Comparison of ENCODE assay signal across 13 cellular contexts in genomic region chr14:45664668-45665356, GRCh38.
DNase-seq lines count a peak whose midpoint lies in the region; ATAC-seq and TF ChIP-seq lines count a peak whose summit lies in the region.
"Had no signal": no experiment of that assay in that cellular context is flagged by ENCODE, and none has a peak within 500 bp of the region (broad histone marks: within the 10 kb centered on the region; RNA-seq: fewer than 3 reads in every experiment).

No MANE protein-coding gene starts in this region.

- peak; percentile 2 for DNase-seq in NCI-H345 (lab: John Stamatoyannopoulos, UW)
- DNase-seq in NCI-H345 treated with DMSO at 0.1 percent for 48 hours (lab: John Stamatoyannopoulos, UW; ENCODE audit: unreplicated experiment), result no peak
- DNase-seq in Jurkat, Clone E6-1 (ENCODE audit: low read depth, low spot score), result peak; percentile 31
- DNase-seq in WERI-Rb-1, result peak; percentile 7
- DNase-seq in neural crest cell (ENCODE audit: low read depth, low spot score), result no peak
- no peak for DNase-seq in HuH-7 (ENCODE audit: low spot score)
- DNase-seq: adrenal gland; effector CD8-positive, alpha-beta T cell; head of caudate nucleus; NCI-H2081; upper lobe of left lung had no signal

- H3K9me3 Mint-ChIP-seq in neural crest cell, result peaks cover 22% of the 10 kb centered on the region

- H3K27me3 Mint-ChIP-seq in neural crest cell (ENCODE audit: low read depth), result peaks cover 2% of the 10 kb centered on the region

- ATAC-seq in HG03175 (IDR thresholded peaks at IDR 0.05; ENCODE audit: unreplicated experiment), result no peak
- no peak for ATAC-seq in GM21360 (IDR thresholded peaks at IDR 0.05; ENCODE audit: unreplicated experiment)

- H3K9me3 ChIP-seq in WERI-Rb-1 (ENCODE audit: severe bottlenecking), result peaks cover 2% of the 10 kb centered on the region
- H3K9me3 ChIP-seq: adrenal gland had no signal

- H3K4me1 Mint-ChIP-seq in neural crest cell, result no peaks in the 10 kb centered on the region

- no peaks in the 10 kb centered on the region for H3K36me3 ChIP-seq in WERI-Rb-1
- H3K36me3 ChIP-seq: adrenal gland, upper lobe of left lung had no signal

- TF ChIP-seq CTCF in WERI-Rb-1 (IDR thresholded peaks at IDR 0.05; ENCODE audit: low read depth, low read length) (peak; percentile 20; the same call in 1 of the 2 replicates), neural crest cell (conservative IDR thresholded peaks at IDR 0.05) (peak; percentile 36)

- H3K27ac Mint-ChIP-seq in neural crest cell (ENCODE audit: unreplicated experiment), result no peak overlapping the region

- no peaks in the 10 kb centered on the region for H3K36me3 Mint-ChIP-seq in neural crest cell (ENCODE audit: low read depth)

- H3K4me3 ChIP-seq in Jurkat, Clone E6-1 (ENCODE audit: low read length), result no peak overlapping the region
- no peak overlapping the region for H3K4me3 ChIP-seq in WERI-Rb-1 (ENCODE audit: low read depth, low read length)
- H3K4me3 ChIP-seq: adrenal gland, upper lobe of left lung had no signal

- H3K27ac ChIP-seq in WERI-Rb-1, result no peak overlapping the region
- H3K27ac ChIP-seq: adrenal gland, upper lobe of left lung had no signal

- H3K4me3 Mint-ChIP-seq in neural crest cell, result no peak overlapping the region

- no peaks in the 10 kb centered on the region for H3K27me3 ChIP-seq in WERI-Rb-1 (ENCODE audit: insufficient read depth, low read depth, severe bottlenecking)
- H3K27me3 ChIP-seq: adrenal gland, upper lobe of left lung had no signal

Comparison
In these comparisons a context has a peak if more than half of its experiments do, and no peak if none do; other contexts are left out.
1. DNase-seq: peak in NCI-H345 (single experiment), Jurkat, Clone E6-1 (single experiment) and WERI-Rb-1 (single experiment); none in NCI-H345 treated with DMSO at 0.1 percent for 48 hours (single experiment), neural crest cell (single experiment) and HuH-7 (single experiment).